In genomic region chr3:53846134-53846850, GRCh38 we compare ENCODE assay signal across 1 cellular context.
A peak's percentile ranks its signal among the peaks of the same experiment; 100 is the strongest.
TF ChIP-seq lines count a peak whose summit lies in the region.

CHDH (minus strand) TSS chr3:53846419; CDS start chr3:53824008, 22,411 bp downstream.
A gene with protein sequence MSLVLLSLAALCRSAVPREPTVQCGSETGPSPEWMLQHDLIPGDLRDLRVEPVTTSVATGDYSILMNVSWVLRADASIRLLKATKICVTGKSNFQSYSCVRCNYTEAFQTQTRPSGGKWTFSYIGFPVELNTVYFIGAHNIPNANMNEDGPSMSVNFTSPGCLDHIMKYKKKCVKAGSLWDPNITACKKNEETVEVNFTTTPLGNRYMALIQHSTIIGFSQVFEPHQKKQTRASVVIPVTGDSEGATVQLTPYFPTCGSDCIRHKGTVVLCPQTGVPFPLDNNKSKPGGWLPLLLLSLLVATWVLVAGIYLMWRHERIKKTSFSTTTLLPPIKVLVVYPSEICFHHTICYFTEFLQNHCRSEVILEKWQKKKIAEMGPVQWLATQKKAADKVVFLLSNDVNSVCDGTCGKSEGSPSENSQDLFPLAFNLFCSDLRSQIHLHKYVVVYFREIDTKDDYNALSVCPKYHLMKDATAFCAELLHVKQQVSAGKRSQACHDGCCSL (plus strand): TSS chr3:53846568. CDS start chr3:53846589, 21 bp downstream.

TF ChIP-seq in HepG2, 621 proteins besides CTCF, POLR2A, EP300 and RAD21 (continues in another document):
- TF ChIP-seq ELF4 (CRISPR knock-in tag; IDR thresholded peaks at IDR 0.05; ENCODE audit: borderline replicate concordance) = no peak
- peak; percentile 95 for TF ChIP-seq ZNF776 (CRISPR knock-in tag; IDR thresholded peaks at IDR 0.05)
- peak; percentile 88 for TF ChIP-seq TBX2 (CRISPR knock-in tag; IDR thresholded peaks at IDR 0.05; ENCODE audit: borderline replicate concordance)
- TF ChIP-seq DPF2 (CRISPR knock-in tag; IDR thresholded peaks at IDR 0.05; ENCODE audit: borderline replicate concordance, low read depth) = no peak
- TF ChIP-seq CCAR2 (optimal IDR thresholded peaks at IDR 0.05; ENCODE audit: low read depth, low read length) = no peak
- no peak for TF ChIP-seq TAF15 (IDR thresholded peaks at IDR 0.05; ENCODE audit: low read depth, low read length, poor library complexity, severe bottlenecking)
- TF ChIP-seq, protein P1, sequence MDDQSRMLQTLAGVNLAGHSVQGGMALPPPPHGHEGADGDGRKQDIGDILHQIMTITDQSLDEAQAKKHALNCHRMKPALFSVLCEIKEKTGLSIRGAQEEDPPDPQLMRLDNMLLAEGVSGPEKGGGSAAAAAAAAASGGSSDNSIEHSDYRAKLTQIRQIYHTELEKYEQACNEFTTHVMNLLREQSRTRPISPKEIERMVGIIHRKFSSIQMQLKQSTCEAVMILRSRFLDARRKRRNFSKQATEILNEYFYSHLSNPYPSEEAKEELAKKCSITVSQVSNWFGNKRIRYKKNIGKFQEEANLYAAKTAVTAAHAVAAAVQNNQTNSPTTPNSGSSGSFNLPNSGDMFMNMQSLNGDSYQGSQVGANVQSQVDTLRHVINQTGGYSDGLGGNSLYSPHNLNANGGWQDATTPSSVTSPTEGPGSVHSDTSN (CRISPR knock-in tag; IDR thresholded peaks at IDR 0.05; ENCODE audit: borderline replicate concordance) = peak; percentile 58; the same call in 1 of the 2 replicates
- TF ChIP-seq AKAP8 (CRISPR knock-in tag; IDR thresholded peaks at IDR 0.05) = no peak; the same call in 1 of the 2 replicates
- no peak for TF ChIP-seq ATF1 (CRISPR knock-in tag; IDR thresholded peaks at IDR 0.05)
- no peak for TF ChIP-seq FLYWCH1 (CRISPR knock-in tag; IDR thresholded peaks at IDR 0.05)
- no peak for TF ChIP-seq SYNCRIP (IDR thresholded peaks at IDR 0.05; ENCODE audit: insufficient read depth, low read depth, low read length)
- TF ChIP-seq, protein P2, sequence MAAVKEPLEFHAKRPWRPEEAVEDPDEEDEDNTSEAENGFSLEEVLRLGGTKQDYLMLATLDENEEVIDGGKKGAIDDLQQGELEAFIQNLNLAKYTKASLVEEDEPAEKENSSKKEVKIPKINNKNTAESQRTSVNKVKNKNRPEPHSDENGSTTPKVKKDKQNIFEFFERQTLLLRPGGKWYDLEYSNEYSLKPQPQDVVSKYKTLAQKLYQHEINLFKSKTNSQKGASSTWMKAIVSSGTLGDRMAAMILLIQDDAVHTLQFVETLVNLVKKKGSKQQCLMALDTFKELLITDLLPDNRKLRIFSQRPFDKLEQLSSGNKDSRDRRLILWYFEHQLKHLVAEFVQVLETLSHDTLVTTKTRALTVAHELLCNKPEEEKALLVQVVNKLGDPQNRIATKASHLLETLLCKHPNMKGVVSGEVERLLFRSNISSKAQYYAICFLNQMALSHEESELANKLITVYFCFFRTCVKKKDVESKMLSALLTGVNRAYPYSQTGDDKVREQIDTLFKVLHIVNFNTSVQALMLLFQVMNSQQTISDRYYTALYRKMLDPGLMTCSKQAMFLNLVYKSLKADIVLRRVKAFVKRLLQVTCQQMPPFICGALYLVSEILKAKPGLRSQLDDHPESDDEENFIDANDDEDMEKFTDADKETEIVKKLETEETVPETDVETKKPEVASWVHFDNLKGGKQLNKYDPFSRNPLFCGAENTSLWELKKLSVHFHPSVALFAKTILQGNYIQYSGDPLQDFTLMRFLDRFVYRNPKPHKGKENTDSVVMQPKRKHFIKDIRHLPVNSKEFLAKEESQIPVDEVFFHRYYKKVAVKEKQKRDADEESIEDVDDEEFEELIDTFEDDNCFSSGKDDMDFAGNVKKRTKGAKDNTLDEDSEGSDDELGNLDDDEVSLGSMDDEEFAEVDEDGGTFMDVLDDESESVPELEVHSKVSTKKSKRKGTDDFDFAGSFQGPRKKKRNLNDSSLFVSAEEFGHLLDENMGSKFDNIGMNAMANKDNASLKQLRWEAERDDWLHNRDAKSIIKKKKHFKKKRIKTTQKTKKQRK (IDR thresholded peaks at IDR 0.05; ENCODE audit: low read length) = no peak
- TF ChIP-seq ZNF749 (CRISPR knock-in tag; IDR thresholded peaks at IDR 0.05; ENCODE audit: borderline replicate concordance) = peak; percentile 90
- peak; percentile 98 for TF ChIP-seq POLR2G (IDR thresholded peaks at IDR 0.05; ENCODE audit: low read depth, low read length)
- peak; percentile 89; the same call in 1 of the 2 replicates for TF ChIP-seq ZFP82 (CRISPR knock-in tag; IDR thresholded peaks at IDR 0.05; ENCODE audit: borderline replicate concordance)
- no peak for TF ChIP-seq NFRKB (IDR thresholded peaks at IDR 0.05)
- TF ChIP-seq ZNF781 (CRISPR knock-in tag; IDR thresholded peaks at IDR 0.05; ENCODE audit: borderline replicate concordance, not compliant biosample characterization) = no peak
- TF ChIP-seq, protein P3, sequence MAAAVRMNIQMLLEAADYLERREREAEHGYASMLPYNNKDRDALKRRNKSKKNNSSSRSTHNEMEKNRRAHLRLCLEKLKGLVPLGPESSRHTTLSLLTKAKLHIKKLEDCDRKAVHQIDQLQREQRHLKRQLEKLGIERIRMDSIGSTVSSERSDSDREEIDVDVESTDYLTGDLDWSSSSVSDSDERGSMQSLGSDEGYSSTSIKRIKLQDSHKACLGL (CRISPR knock-in tag; IDR thresholded peaks at IDR 0.05) = peak; percentile 88
- TF ChIP-seq SOX13 (IDR thresholded peaks at IDR 0.05) = peak; percentile 14; the same call in 1 of the 2 replicates
- peak in 1 of 2 experiments; percentile 52; a peak in 1 of 4 replicates for TF ChIP-seq SOX13 (CRISPR knock-in tag; conservative IDR thresholded peaks at IDR 0.05 in 1 of 2, IDR thresholded peaks at IDR 0.05 in 1 of 2)
- TF ChIP-seq NR3C1 (CRISPR knock-in tag; IDR thresholded peaks at IDR 0.05) = no peak
- TF ChIP-seq ZNF674 (CRISPR knock-in tag; IDR thresholded peaks at IDR 0.05; ENCODE audit: low read depth) = peak; percentile 91; the same call in 1 of the 2 replicates
- peak; percentile 71 for TF ChIP-seq TAF1 (CRISPR knock-in tag; IDR thresholded peaks at IDR 0.05)
- TF ChIP-seq, protein P4, sequence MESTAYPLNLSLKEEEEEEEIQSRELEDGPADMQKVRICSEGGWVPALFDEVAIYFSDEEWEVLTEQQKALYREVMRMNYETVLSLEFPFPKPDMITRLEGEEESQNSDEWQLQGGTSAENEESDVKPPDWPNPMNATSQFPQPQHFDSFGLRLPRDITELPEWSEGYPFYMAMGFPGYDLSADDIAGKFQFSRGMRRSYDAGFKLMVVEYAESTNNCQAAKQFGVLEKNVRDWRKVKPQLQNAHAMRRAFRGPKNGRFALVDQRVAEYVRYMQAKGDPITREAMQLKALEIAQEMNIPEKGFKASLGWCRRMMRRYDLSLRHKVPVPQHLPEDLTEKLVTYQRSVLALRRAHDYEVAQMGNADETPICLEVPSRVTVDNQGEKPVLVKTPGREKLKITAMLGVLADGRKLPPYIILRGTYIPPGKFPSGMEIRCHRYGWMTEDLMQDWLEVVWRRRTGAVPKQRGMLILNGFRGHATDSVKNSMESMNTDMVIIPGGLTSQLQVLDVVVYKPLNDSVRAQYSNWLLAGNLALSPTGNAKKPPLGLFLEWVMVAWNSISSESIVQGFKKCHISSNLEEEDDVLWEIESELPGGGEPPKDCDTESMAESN (CRISPR knock-in tag; conservative IDR thresholded peaks at IDR 0.05) = peak; percentile 91
- 0 out of 2 replicates have a peak, but pooled peaks have one; percentile 12 for TF ChIP-seq ZNF777 (CRISPR knock-in tag; IDR thresholded peaks at IDR 0.05)
- TF ChIP-seq ZNF256 (CRISPR knock-in tag; conservative IDR thresholded peaks at IDR 0.05) = no peak; the same call in 1 of the 2 replicates
- no peak for TF ChIP-seq NR1H2 (CRISPR knock-in tag; IDR thresholded peaks at IDR 0.05; ENCODE audit: borderline replicate concordance, low read depth)
- TF ChIP-seq CERS6 (CRISPR knock-in tag; IDR thresholded peaks at IDR 0.05) = no peak
- TF ChIP-seq KAT8 (CRISPR knock-in tag; IDR thresholded peaks at IDR 0.05) = peak; percentile 60; the same call in 1 of the 2 replicates
- no peak for TF ChIP-seq THAP9 (CRISPR knock-in tag; IDR thresholded peaks at IDR 0.05; ENCODE audit: borderline replicate concordance)
- TF ChIP-seq REST (IDR thresholded peaks at IDR 0.05; ENCODE audit: borderline replicate concordance in 1 of 2, low read depth in 1 of 2, low read length in 2 of 2) = peak in 1 of 2 experiments; percentile 58; a peak in 2 of 4 replicates
- TF ChIP-seq HNRNPLL (IDR thresholded peaks at IDR 0.05; ENCODE audit: low read depth, low read length, poor library complexity, severe bottlenecking) = peak; percentile 87
- no peak for TF ChIP-seq SOX6 (IDR thresholded peaks at IDR 0.05)
- TF ChIP-seq SOX6 (CRISPR knock-in tag; IDR thresholded peaks at IDR 0.05) = peak; percentile 58; the same call in 1 of the 2 replicates
- TF ChIP-seq JARID2 (CRISPR knock-in tag; IDR thresholded peaks at IDR 0.05; ENCODE audit: insufficient replicate concordance) = no peak
- TF ChIP-seq ZC3H13 (CRISPR knock-in tag; IDR thresholded peaks at IDR 0.05) = peak; percentile 82
- peak; percentile 99 for TF ChIP-seq DR1 (CRISPR knock-in tag; IDR thresholded peaks at IDR 0.05)
- TF ChIP-seq SAP130 (CRISPR knock-in tag; IDR thresholded peaks at IDR 0.05; ENCODE audit: low read depth) = peak; percentile 90
- no peak for TF ChIP-seq CREB3 (CRISPR knock-in tag; IDR thresholded peaks at IDR 0.05)
- TF ChIP-seq ZFP36 (IDR thresholded peaks at IDR 0.05; ENCODE audit: borderline replicate concordance, low read depth, low read length, partially characterized antibody) = no peak
- TF ChIP-seq KLF13 (CRISPR knock-in tag; IDR thresholded peaks at IDR 0.05) = no peak
- peak; percentile 65; the same call in 1 of the 2 replicates for TF ChIP-seq ZBTB20 (CRISPR knock-in tag; IDR thresholded peaks at IDR 0.05; ENCODE audit: borderline replicate concordance, low read depth)
- peak; percentile 72; the same call in 1 of the 2 replicates for TF ChIP-seq GATA4 (IDR thresholded peaks at IDR 0.05; ENCODE audit: borderline replicate concordance, low read depth)
- TF ChIP-seq ZMAT3 (CRISPR knock-in tag; conservative IDR thresholded peaks at IDR 0.05) = peak; percentile 96
- no peak for TF ChIP-seq RORA (CRISPR knock-in tag; IDR thresholded peaks at IDR 0.05)
